8 cellular contexts compared by ENCODE assay signal in the genomic region with DNA sequence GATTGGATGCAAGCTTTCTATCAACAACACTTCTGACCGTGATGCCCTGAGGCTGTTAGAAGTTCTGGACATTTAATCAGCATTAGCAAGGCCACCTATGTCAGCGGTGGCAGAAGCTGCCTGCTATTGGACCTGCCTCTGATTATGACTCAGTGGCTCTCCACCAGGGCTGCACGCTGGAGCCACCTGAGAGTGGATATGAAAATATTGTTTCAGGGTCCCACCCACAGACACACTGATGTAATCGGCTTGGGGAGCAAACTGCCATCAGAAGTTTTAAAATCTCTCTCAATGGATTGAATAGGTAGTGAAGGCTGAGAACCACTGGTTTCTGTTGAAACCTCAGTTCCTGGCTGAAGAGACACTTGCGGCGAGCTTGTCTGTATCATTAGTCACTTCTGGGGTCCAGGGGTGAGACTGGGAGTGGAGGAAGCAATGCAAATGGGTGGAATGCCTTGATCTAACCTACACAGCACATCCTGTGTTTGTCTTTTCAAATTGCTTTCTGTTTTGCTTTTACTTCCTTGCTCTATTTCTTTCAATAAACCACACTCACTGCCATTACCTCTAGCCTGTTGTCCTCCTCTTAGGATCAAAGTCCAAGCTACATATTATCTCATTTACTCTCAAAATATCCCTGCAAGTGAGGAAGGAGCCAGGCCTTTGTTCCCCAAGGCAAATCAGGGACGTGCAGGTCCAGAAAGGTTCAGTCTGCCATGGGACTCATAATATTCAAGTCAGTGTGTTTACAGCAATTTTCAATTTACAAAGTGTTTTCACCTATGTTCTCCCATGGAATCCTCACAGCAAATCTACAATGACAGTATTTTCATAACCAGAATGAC. TPM values are rescaled to one million over a fixed set of nuclear protein-coding genes. Genes with fewer than 3 reads are reported as not detected.
DNase-seq lines count a peak whose midpoint lies in the region; ATAC-seq and TF ChIP-seq lines count a peak whose summit lies in the region.

No MANE protein-coding gene starts in this region.

- H3K27ac ChIP-seq in RWPE1 = no peak overlapping the region

- CTCF ChIA-PET in RWPE1 (lab: Yijun Ruan, JAX) = no interaction called here

- DNase-seq in activated CD4-positive, alpha-beta T cell treated with anti-CD3 and anti-CD28 coated beads for 1 hour = peak; percentile 29
- DNase-seq in fibroblast of villous mesenchyme (ENCODE audit: low read depth) = peak; percentile 12
- peak; percentile 39 to 59 (median 48) for DNase-seq in stimulated activated CD4-positive, alpha-beta T cell treated with anti-CD3 and anti-CD28 coated beads, TNF-alpha, amount 100 ng/mL, for 48 hours (ENCODE audit: low read depth in 3 of 3)
- no peak for DNase-seq in NCI-H82 (lab: John Stamatoyannopoulos, UW)
- no peak for DNase-seq in RWPE1 (ENCODE audit: low spot score)
- no peak for DNase-seq in NCI-H2081 (lab: John Stamatoyannopoulos, UW)

- POLR2A ChIA-PET in RWPE1 (lab: Yijun Ruan, JAX; ENCODE audit: low non-redundant PET) = no interaction called here

- no peak overlapping the region for H3K4me3 ChIP-seq in fibroblast of villous mesenchyme (ENCODE audit: low read depth, low read length)

- ATAC-seq in GM18868 (IDR thresholded peaks at IDR 0.05; ENCODE audit: unreplicated experiment) (peak; percentile 93), HG03045 (IDR thresholded peaks at IDR 0.05; ENCODE audit: unreplicated experiment) (peak; percentile 93)

- TF ChIP-seq CTCF in fibroblast of villous mesenchyme (IDR thresholded peaks at IDR 0.05; ENCODE audit: insufficient read depth, low read depth, low read length) = no peak
- no peak for TF ChIP-seq CTCF in RWPE1 (conservative IDR thresholded peaks at IDR 0.05; ENCODE audit: low read depth)

RNA-seq across cellular contexts. Expression of a gene that starts 4.2 kb away (rescaled TPM):
- total RNA-seq in fibroblast of villous mesenchyme = not detected in 2 replicates

Comparison
In these comparisons a context has a peak if more than half of its experiments do, and no peak if none do; other contexts are left out.
1. DNase-seq: peak in activated CD4-positive, alpha-beta T cell treated with anti-CD3 and anti-CD28 coated beads for 1 hour (single experiment), fibroblast of villous mesenchyme (single experiment) and stimulated activated CD4-positive, alpha-beta T cell treated with anti-CD3 and anti-CD28 coated beads, TNF-alpha, amount 100 ng/mL, for 48 hours (3 of 3); none in NCI-H82 (single experiment), RWPE1 (single experiment) and NCI-H2081 (0 of 2).